1 cellular context compared by ENCODE assay signal in the genomic region with DNA sequence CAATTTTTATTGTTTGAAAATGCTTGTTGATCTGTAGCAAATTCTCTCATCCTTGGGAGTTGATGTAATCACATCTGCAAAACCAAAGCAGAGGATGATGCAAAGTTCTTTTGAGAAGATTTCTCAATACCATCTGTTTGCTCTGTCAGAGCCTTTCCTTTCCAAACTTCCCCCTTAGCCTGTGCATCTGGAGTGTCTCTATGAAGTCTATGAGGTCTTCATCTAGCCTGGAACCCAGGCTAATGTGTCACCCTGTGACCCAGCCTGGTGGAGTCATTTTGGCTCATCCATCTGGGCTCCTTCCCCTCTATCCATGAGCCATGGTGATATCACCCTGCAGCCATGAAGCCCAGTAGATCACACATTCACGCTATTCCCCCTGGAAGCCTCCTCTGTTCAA.
TF ChIP-seq lines count a peak whose summit lies in the region.

No MANE protein-coding gene starts in this region.

TF ChIP-seq in K562, 482 proteins besides CTCF, POLR2A, EP300 and RAD21 (continued from another document):
- TF ChIP-seq CBX2 (IDR thresholded peaks at IDR 0.05; ENCODE audit: insufficient read depth, low read length, poor library complexity, severe bottlenecking) (no peak), CEBPG (CRISPR knock-in tag; IDR thresholded peaks at IDR 0.05) (no peak), CEBPG (tag; conservative IDR thresholded peaks at IDR 0.05 in 1 of 2, IDR thresholded peaks at IDR 0.05 in 1 of 2) (peak; percentile 74 to 83)
